In genomic region chr11:81197396-81197795, GRCh38 we compare ENCODE assay signal across 25 cellular contexts.
"Had no signal": no experiment of that assay in that cellular context is flagged by ENCODE, and none has a peak within 500 bp of the region (broad histone marks: within the 10 kb centered on the region; RNA-seq: fewer than 3 reads in every experiment).

No MANE protein-coding gene starts in this region.

- H3K4me3 Mint-ChIP-seq: activated CD4-positive, alpha-beta memory T cell treated with anti-CD3 and anti-CD28 coated beads, Interleukin-2, amount 10 ng/mL, durations not matched to agents 7 days and 5 days; activated naive CD4-positive, alpha-beta T cell treated with anti-CD3 and anti-CD28 coated beads for 36 hours; activated naive CD8-positive, alpha-beta T cell; activated T-helper 17 cell treated with anti-CD3 and anti-CD28 coated beads, Interleukin-2, amount 50 U/mL, for 72 hours; T-helper 17 cell had no signal

- H3K4me1 Mint-ChIP-seq: activated CD4-positive, alpha-beta memory T cell treated with anti-CD3 and anti-CD28 coated beads, Interleukin-2, amount 10 ng/mL, durations not matched to agents 7 days and 5 days; activated T-helper 17 cell treated with anti-CD3 and anti-CD28 coated beads, Interleukin-2, amount 50 U/mL, for 72 hours; T-helper 17 cell had no signal

- DNase-seq: activated CD4-positive, alpha-beta memory T cell treated with anti-CD3 and anti-CD28 coated beads, Interleukin-2, amount 10 ng/mL, durations not matched to agents 7 days and 5 days; activated CD4-positive, alpha-beta T cell treated with anti-CD3 and anti-CD28 coated beads, Interleukin-2, amount 50 U/mL, for 1 hour; activated CD4-positive, CD25-positive, alpha-beta regulatory T cell; activated gamma-delta T cell; activated naive CD4-positive, alpha-beta T cell treated with anti-CD3 and anti-CD28 coated beads for 36 hours; activated T-cell treated with anti-CD3 and anti-CD28 coated beads for 4 hours; activated T-cell treated with anti-CD3 and anti-CD28 coated beads, Interleukin-2, amount 50 U/mL, for 48 hours; aorta; central memory CD4-positive, alpha-beta T cell; NCI-H1105; NCI-H1436; NCI-H1694 treated with DMSO at 0.1 percent for 48 hours; NCI-H2029 treated with DMSO at 0.1 percent for 48 hours; NCI-H345; NCI-H510A; NCI-H526 treated with DMSO at 0.1 percent for 48 hours; NK-92 treated with Interleukin-12 subunit alpha and Interleukin-12 subunit beta, amount 100 ng/mL, for 24 hours; SHP77 treated with DMSO at 0.1 percent for 48 hours; T-helper 17 cell; T-helper 9 cell had no signal

- H3K27ac Mint-ChIP-seq: activated CD4-positive, alpha-beta memory T cell treated with anti-CD3 and anti-CD28 coated beads, Interleukin-2, amount 10 ng/mL, durations not matched to agents 7 days and 5 days; activated naive CD4-positive, alpha-beta T cell treated with anti-CD3 and anti-CD28 coated beads for 36 hours; activated naive CD8-positive, alpha-beta T cell; activated T-helper 17 cell treated with anti-CD3 and anti-CD28 coated beads, Interleukin-2, amount 50 U/mL, for 72 hours; T-helper 17 cell had no signal

- H3K36me3 Mint-ChIP-seq: activated naive CD8-positive, alpha-beta T cell had no signal

- ATAC-seq: activated T-helper 17 cell treated with anti-CD3 and anti-CD28 coated beads, Interleukin-2, amount 50 U/mL, for 72 hours; T-helper 17 cell had no signal

- H3K9ac ChIP-seq: KMS-11 had no signal

- H3K27me3 Mint-ChIP-seq: activated CD4-positive, alpha-beta memory T cell treated with anti-CD3 and anti-CD28 coated beads, Interleukin-2, amount 10 ng/mL, durations not matched to agents 7 days and 5 days; activated naive CD8-positive, alpha-beta T cell; activated T-helper 17 cell treated with anti-CD3 and anti-CD28 coated beads, Interleukin-2, amount 50 U/mL, for 72 hours; T-helper 17 cell had no signal

- H3K27ac ChIP-seq: KMS-11 had no signal

- H3K9me3 Mint-ChIP-seq: activated naive CD4-positive, alpha-beta T cell treated with anti-CD3 and anti-CD28 coated beads for 36 hours had no signal

- H3K4me2 ChIP-seq: KMS-11 had no signal

- FAIRE-seq: bronchial epithelial cell, RCC 7860 had no signal
